1 cellular context compared by ENCODE assay signal in the genomic region with DNA sequence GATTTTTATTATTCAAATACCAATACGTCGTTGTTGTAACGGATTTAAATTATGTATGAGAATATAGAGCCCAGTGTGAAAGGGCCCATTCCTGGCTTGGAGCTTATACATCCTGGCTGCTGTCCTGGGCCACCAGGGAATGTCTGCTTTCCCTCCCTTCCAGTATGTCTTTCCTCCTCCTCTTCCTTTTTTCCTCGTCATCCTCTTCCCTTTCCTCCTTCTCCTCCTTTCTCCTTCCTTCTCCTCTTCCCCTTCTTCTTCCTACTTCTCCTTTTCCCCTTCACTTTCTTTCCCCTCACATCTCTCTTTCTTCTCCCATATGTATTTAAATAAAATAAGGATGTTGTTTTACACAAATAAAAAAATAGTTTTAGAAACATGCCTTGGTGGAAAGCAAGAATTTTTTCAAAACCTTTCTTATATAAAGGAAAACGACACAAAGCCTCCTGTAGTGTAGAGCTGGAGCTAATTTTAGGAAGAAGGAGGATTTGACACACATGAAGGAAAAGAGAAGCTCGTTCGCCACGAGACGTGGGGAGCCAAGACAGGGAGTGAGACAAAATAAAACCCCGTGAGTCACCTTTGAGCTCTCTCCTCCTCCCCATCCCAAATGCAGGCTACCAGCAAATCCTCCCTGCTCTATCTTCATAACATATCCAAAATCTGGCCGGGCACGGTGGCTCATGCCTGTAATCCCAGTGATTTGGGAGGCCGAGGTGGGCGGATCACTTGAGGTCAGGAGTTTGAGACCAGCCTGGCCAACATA.
TF ChIP-seq lines count a peak whose summit lies in the region.

No MANE protein-coding gene starts in this region.

TF ChIP-seq in A549, 52 proteins besides CTCF, POLR2A, EP300 and RAD21:
- TF ChIP-seq, protein P1, sequence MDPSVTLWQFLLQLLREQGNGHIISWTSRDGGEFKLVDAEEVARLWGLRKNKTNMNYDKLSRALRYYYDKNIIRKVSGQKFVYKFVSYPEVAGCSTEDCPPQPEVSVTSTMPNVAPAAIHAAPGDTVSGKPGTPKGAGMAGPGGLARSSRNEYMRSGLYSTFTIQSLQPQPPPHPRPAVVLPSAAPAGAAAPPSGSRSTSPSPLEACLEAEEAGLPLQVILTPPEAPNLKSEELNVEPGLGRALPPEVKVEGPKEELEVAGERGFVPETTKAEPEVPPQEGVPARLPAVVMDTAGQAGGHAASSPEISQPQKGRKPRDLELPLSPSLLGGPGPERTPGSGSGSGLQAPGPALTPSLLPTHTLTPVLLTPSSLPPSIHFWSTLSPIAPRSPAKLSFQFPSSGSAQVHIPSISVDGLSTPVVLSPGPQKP (IDR thresholded peaks at IDR 0.05; ENCODE audit: low read depth, low read length): no peak
- TF ChIP-seq GATA3 (IDR thresholded peaks at IDR 0.05; ENCODE audit: borderline replicate concordance) (no peak), NFE2L2 (conservative IDR thresholded peaks at IDR 0.05; ENCODE audit: low read length) (no peak), FOXS1 (CRISPR knock-in tag; IDR thresholded peaks at IDR 0.05) (no peak), ZC3H11A (IDR thresholded peaks at IDR 0.05) (no peak), RCOR1 (IDR thresholded peaks at IDR 0.05; ENCODE audit: low read depth, low read length) (no peak), SMC3 (IDR thresholded peaks at IDR 0.05) (no peak), FOSL2 (IDR thresholded peaks at IDR 0.05) (no peak), FOSL2 (CRISPR knock-in tag; IDR thresholded peaks at IDR 0.05) (no peak), BHLHE40 (IDR thresholded peaks at IDR 0.05; ENCODE audit: low read depth, low read length) (no peak), MAZ (IDR thresholded peaks at IDR 0.05; ENCODE audit: borderline replicate concordance, low read depth, low read length) (no peak), PHF8 (IDR thresholded peaks at IDR 0.05; ENCODE audit: borderline replicate concordance, low read depth) (no peak), CBX8 (IDR thresholded peaks at IDR 0.05) (no peak), FOSB (CRISPR knock-in tag; IDR thresholded peaks at IDR 0.05) (no peak)
- TF ChIP-seq, protein P2, sequence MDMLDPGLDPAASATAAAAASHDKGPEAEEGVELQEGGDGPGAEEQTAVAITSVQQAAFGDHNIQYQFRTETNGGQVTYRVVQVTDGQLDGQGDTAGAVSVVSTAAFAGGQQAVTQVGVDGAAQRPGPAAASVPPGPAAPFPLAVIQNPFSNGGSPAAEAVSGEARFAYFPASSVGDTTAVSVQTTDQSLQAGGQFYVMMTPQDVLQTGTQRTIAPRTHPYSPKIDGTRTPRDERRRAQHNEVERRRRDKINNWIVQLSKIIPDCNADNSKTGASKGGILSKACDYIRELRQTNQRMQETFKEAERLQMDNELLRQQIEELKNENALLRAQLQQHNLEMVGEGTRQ (IDR thresholded peaks at IDR 0.05): no peak
- TF ChIP-seq, protein P3, sequence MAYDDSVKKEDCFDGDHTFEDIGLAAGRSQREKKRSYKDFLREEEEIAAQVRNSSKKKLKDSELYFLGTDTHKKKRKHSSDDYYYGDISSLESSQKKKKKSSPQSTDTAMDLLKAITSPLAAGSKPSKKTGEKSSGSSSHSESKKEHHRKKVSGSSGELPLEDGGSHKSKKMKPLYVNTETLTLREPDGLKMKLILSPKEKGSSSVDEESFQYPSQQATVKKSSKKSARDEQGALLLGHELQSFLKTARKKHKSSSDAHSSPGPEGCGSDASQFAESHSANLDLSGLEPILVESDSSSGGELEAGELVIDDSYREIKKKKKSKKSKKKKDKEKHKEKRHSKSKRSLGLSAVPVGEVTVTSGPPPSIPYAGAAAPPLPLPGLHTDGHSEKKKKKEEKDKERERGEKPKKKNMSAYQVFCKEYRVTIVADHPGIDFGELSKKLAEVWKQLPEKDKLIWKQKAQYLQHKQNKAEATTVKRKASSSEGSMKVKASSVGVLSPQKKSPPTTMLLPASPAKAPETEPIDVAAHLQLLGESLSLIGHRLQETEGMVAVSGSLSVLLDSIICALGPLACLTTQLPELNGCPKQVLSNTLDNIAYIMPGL (CRISPR knock-in tag; IDR thresholded peaks at IDR 0.05; ENCODE audit: borderline replicate concordance): no peak
- TF ChIP-seq, protein P4, sequence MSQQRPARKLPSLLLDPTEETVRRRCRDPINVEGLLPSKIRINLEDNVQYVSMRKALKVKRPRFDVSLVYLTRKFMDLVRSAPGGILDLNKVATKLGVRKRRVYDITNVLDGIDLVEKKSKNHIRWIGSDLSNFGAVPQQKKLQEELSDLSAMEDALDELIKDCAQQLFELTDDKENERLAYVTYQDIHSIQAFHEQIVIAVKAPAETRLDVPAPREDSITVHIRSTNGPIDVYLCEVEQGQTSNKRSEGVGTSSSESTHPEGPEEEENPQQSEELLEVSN (IDR thresholded peaks at IDR 0.05; ENCODE audit: borderline replicate concordance, low read depth): no peak
- TF ChIP-seq, protein P5, sequence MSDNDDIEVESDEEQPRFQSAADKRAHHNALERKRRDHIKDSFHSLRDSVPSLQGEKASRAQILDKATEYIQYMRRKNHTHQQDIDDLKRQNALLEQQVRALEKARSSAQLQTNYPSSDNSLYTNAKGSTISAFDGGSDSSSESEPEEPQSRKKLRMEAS (IDR thresholded peaks at IDR 0.05): no peak
- TF ChIP-seq, protein P6, sequence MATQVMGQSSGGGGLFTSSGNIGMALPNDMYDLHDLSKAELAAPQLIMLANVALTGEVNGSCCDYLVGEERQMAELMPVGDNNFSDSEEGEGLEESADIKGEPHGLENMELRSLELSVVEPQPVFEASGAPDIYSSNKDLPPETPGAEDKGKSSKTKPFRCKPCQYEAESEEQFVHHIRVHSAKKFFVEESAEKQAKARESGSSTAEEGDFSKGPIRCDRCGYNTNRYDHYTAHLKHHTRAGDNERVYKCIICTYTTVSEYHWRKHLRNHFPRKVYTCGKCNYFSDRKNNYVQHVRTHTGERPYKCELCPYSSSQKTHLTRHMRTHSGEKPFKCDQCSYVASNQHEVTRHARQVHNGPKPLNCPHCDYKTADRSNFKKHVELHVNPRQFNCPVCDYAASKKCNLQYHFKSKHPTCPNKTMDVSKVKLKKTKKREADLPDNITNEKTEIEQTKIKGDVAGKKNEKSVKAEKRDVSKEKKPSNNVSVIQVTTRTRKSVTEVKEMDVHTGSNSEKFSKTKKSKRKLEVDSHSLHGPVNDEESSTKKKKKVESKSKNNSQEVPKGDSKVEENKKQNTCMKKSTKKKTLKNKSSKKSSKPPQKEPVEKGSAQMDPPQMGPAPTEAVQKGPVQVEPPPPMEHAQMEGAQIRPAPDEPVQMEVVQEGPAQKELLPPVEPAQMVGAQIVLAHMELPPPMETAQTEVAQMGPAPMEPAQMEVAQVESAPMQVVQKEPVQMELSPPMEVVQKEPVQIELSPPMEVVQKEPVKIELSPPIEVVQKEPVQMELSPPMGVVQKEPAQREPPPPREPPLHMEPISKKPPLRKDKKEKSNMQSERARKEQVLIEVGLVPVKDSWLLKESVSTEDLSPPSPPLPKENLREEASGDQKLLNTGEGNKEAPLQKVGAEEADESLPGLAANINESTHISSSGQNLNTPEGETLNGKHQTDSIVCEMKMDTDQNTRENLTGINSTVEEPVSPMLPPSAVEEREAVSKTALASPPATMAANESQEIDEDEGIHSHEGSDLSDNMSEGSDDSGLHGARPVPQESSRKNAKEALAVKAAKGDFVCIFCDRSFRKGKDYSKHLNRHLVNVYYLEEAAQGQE (IDR thresholded peaks at IDR 0.05): no peak
